ENCODE assay signal across 8 cellular contexts in genomic region chr12:121132601-121133481, GRCh38. TPM values are rescaled to one million over a fixed set of nuclear protein-coding genes. Genes with fewer than 3 reads are reported as not detected.
DNase-seq lines count a peak whose midpoint lies in the region; ATAC-seq and TF ChIP-seq lines count a peak whose summit lies in the region.

P2RX7 (plus strand) TSS chr12:121132876; CDS start chr12:121132971, 95 bp downstream.

- DNase-seq in GM10266 (ENCODE audit: extremely low spot score) (peak; percentile 43), SHP77 treated with DMSO at 0.1 percent for 48 hours (lab: John Stamatoyannopoulos, UW) (peak; percentile 64), adrenal gland (peak; percentile 79 to 92 (median 86)), cardiac muscle cell (ENCODE audit: low read depth in 1 of 2, low spot score in 1 of 2) (peak; percentile 39 to 63), osteoblast (ENCODE audit: insufficient read length, low spot score, missing footprints) (peak; percentile 85)

- ATAC-seq in GM18858 (IDR thresholded peaks at IDR 0.05; ENCODE audit: unreplicated experiment), result no peak
- no peak for ATAC-seq in HG03025 (IDR thresholded peaks at IDR 0.05; ENCODE audit: low FRiP score, unreplicated experiment)

- peak in 1 of 2 donors; percentile 55 for TF ChIP-seq POLR2A in adrenal gland (IDR thresholded peaks at IDR 0.05)

- H3K36me3 ChIP-seq in KOPT-K1 (ENCODE audit: insufficient read depth, low read length), result no peaks in the 10 kb centered on the region
- H3K36me3 ChIP-seq in adrenal gland (replicated peaks in 1 of 2), result no peaks in the 10 kb centered on the region
- no peaks in the 10 kb centered on the region for H3K36me3 ChIP-seq in cardiac muscle cell
- no peaks in the 10 kb centered on the region for H3K36me3 ChIP-seq in osteoblast (ENCODE audit: insufficient read depth, low read length)

- H3K4me1 ChIP-seq in adrenal gland (replicated peaks in 1 of 2) (peaks cover 8 to 41% of the 10 kb centered on the region in 2 donors), cardiac muscle cell (ENCODE audit: low read depth) (no peaks in the 10 kb centered on the region), osteoblast (ENCODE audit: insufficient read depth, low read length) (peaks cover 19% of the 10 kb centered on the region)

- peak within 1 kb of the TSS in 2 of 4 donors; percentile 36 to 54 for H3K4me3 ChIP-seq in adrenal gland
- H3K4me3 ChIP-seq in cardiac muscle cell, result no peak within 1 kb of the TSS
- peak within 1 kb of the TSS; percentile 84 for H3K4me3 ChIP-seq in osteoblast (ENCODE audit: insufficient read depth, low read length)

- intact Hi-C loops in adrenal gland (cut with DNase I), result no loop called here

- H3K9me3 ChIP-seq in KOPT-K1 (ENCODE audit: insufficient read depth, low read length, poor library complexity, severe bottlenecking), result no peaks in the 10 kb centered on the region
- no peaks in the 10 kb centered on the region for H3K9me3 ChIP-seq in adrenal gland (replicated peaks in 1 of 3)
- H3K9me3 ChIP-seq in cardiac muscle cell (ENCODE audit: low read depth), result no peaks in the 10 kb centered on the region
- H3K9me3 ChIP-seq in osteoblast (ENCODE audit: low read depth, low read length), result no peaks in the 10 kb centered on the region

- H2AFZ ChIP-seq in osteoblast (ENCODE audit: low read length), result peak within 1 kb of the TSS; percentile 99

- H3K27me3 ChIP-seq in adrenal gland (no peaks in the 10 kb centered on the region), cardiac muscle cell (no peaks in the 10 kb centered on the region), osteoblast (ENCODE audit: insufficient read depth, low read length) (no peaks in the 10 kb centered on the region)

- H3K79me2 ChIP-seq in osteoblast (ENCODE audit: insufficient read depth, low read length), result no peaks in the 10 kb centered on the region

- no peak for TF ChIP-seq CTCF in GM10266 (IDR thresholded peaks at IDR 0.05; ENCODE audit: control insufficient read depth, insufficient read depth, low read depth, missing control alignments)
- TF ChIP-seq CTCF in adrenal gland (IDR thresholded peaks at IDR 0.05), result no peak
- TF ChIP-seq CTCF in cardiac muscle cell (IDR thresholded peaks at IDR 0.05; ENCODE audit: low read depth, low read length), result no peak
- no peak for TF ChIP-seq CTCF in osteoblast (IDR thresholded peaks at IDR 0.05; ENCODE audit: extremely low read depth, low read depth, low read length)

- H3K4me2 ChIP-seq in osteoblast (ENCODE audit: insufficient read depth, low read length), result peak within 1 kb of the TSS; percentile 99

- H4K20me1 ChIP-seq in osteoblast (ENCODE audit: insufficient read depth, low read length), result no peaks in the 10 kb centered on the region

- peak within 1 kb of the TSS; percentile 59 for H3K27ac ChIP-seq in KOPT-K1 (ENCODE audit: low read depth, low read length, poor library complexity, severe bottlenecking)
- H3K27ac ChIP-seq in adrenal gland, result peak within 1 kb of the TSS; percentile 11 to 86 (median 74)
- no peak within 1 kb of the TSS for H3K27ac ChIP-seq in cardiac muscle cell
- peak within 1 kb of the TSS; percentile 17 for H3K27ac ChIP-seq in osteoblast (ENCODE audit: low read depth, low read length)

- 9 to 16% (median 12%) methylated on average over 9 to 25 of the region's 25 CpGs for WGBS in adrenal gland, 4 donors

RNA-seq across cellular contexts. Expression of gene P2RX7, which starts in this region (rescaled TPM):
- 10 to 100 TPM in 2 of 8 donors, 1 to 10 TPM in 6; 2.8 to 13.5 (median 7.8) TPM for total RNA-seq in adrenal gland
- 10 to 100 TPM in 1 of 3 donors, 1 to 10 TPM in 2; 2.0 to 10.5 (median 2.4) TPM for polyA plus RNA-seq in adrenal gland
- total RNA-seq in cardiac muscle cell, result 0.03 and 0.14 TPM in 2 replicates
- 0.65 and 0.79 TPM in 2 replicates for polyA plus RNA-seq in cardiac muscle cell
- total RNA-seq in osteoblast, result 3.8 and 4.0 TPM in 2 replicates

Comparison
In these comparisons a context has a peak if more than half of its experiments do, and no peak if none do; other contexts are left out.
1. Peak in DNase-seq in cardiac muscle cell; RNA of the gene not detected or under 1 TPM.